Comparison of ENCODE assay signal across 2 cellular contexts in genomic region chr5:57495688-57496087, GRCh38.
TF ChIP-seq lines count a peak whose summit lies in the region.

No MANE protein-coding gene starts in this region.

TF ChIP-seq in SK-N-SH, 30 proteins besides CTCF, POLR2A, EP300 and RAD21 (continued from another document):
- no peak for TF ChIP-seq SMC3 (IDR thresholded peaks at IDR 0.05; ENCODE audit: low read depth, low read length)
- no peak for TF ChIP-seq USF1 (IDR thresholded peaks at IDR 0.05; ENCODE audit: borderline replicate concordance, low read depth)
- no peak for TF ChIP-seq PBX3 (IDR thresholded peaks at IDR 0.05)
- no peak for TF ChIP-seq NRF1 (IDR thresholded peaks at IDR 0.05; ENCODE audit: low read depth, low read length)
- TF ChIP-seq, protein P1, sequence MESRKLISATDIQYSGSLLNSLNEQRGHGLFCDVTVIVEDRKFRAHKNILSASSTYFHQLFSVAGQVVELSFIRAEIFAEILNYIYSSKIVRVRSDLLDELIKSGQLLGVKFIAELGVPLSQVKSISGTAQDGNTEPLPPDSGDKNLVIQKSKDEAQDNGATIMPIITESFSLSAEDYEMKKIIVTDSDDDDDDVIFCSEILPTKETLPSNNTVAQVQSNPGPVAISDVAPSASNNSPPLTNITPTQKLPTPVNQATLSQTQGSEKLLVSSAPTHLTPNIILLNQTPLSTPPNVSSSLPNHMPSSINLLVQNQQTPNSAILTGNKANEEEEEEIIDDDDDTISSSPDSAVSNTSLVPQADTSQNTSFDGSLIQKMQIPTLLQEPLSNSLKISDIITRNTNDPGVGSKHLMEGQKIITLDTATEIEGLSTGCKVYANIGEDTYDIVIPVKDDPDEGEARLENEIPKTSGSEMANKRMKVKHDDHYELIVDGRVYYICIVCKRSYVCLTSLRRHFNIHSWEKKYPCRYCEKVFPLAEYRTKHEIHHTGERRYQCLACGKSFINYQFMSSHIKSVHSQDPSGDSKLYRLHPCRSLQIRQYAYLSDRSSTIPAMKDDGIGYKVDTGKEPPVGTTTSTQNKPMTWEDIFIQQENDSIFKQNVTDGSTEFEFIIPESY (IDR thresholded peaks at IDR 0.05; ENCODE audit: borderline replicate concordance, low read depth), result no peak
- no peak for TF ChIP-seq TEAD4 (IDR thresholded peaks at IDR 0.05; ENCODE audit: borderline replicate concordance, insufficient read depth)
- no peak for TF ChIP-seq USF2 (IDR thresholded peaks at IDR 0.05; ENCODE audit: borderline replicate concordance, low read depth, low read length)
- no peak for TF ChIP-seq REST (IDR thresholded peaks at IDR 0.05; ENCODE audit: low read depth, low read length)
- no peak for TF ChIP-seq POLR2AphosphoS5 (IDR thresholded peaks at IDR 0.05; ENCODE audit: low read depth, low read length)
- TF ChIP-seq TCF12 (IDR thresholded peaks at IDR 0.05), result no peak
- no peak for TF ChIP-seq NFIC (IDR thresholded peaks at IDR 0.05; ENCODE audit: borderline replicate concordance)
- no peak for TF ChIP-seq CHD2 (IDR thresholded peaks at IDR 0.05; ENCODE audit: low read length, partially characterized antibody)
- TF ChIP-seq YY1 (IDR thresholded peaks at IDR 0.05; ENCODE audit: low read depth), result no peak

TF ChIP-seq in SK-N-SH treated with all-trans-retinoic acid at 6 μM for 48 hours, 23 proteins besides CTCF, POLR2A, EP300 and RAD21 (continued from another document):
- TF ChIP-seq TSHZ2 (CRISPR knock-in tag; IDR thresholded peaks at IDR 0.05), result no peak
- no peak for TF ChIP-seq PATZ1 (CRISPR knock-in tag; IDR thresholded peaks at IDR 0.05; ENCODE audit: borderline replicate concordance)
- no peak for TF ChIP-seq ZFP3 (CRISPR knock-in tag; IDR thresholded peaks at IDR 0.05)
- TF ChIP-seq ZFP30 (CRISPR knock-in tag; IDR thresholded peaks at IDR 0.05), result no peak
- TF ChIP-seq OSR1 (CRISPR knock-in tag; IDR thresholded peaks at IDR 0.05), result no peak
